In genomic region chr5:153965102-153965645, GRCh38 we compare ENCODE assay signal across 8 cellular contexts.
DNase-seq lines count a peak whose midpoint lies in the region; ATAC-seq, FAIRE-seq and TF ChIP-seq lines count a peak whose summit lies in the region.

No MANE protein-coding gene starts in this region.

- ATAC-seq in GM21737 (IDR thresholded peaks at IDR 0.05; ENCODE audit: unreplicated experiment) = peak; percentile 51

- H3K27ac ChIP-seq in SK-N-MC (no peak overlapping the region), kidney (ENCODE audit: low read depth in 2 of 2, low read length in 2 of 2) (no peak overlapping the region)

- H3K4me1 ChIP-seq in kidney (ENCODE audit: control insufficient read depth in 1 of 2, insufficient read depth in 1 of 2, low read depth in 1 of 2, low read length in 2 of 2) = no peaks in the 10 kb centered on the region

- intact Hi-C loops in kidney (cut with DNase I) = no loop called here

- H3K9me3 ChIP-seq in MG63 (no peaks in the 10 kb centered on the region), SK-N-MC (ENCODE audit: low read depth, low read length) (no peaks in the 10 kb centered on the region), kidney (ENCODE audit: control insufficient read depth in 1 of 2, low read length in 2 of 2) (no peaks in the 10 kb centered on the region)

- peak; percentile 25 for FAIRE-seq in kidney (lab: Jason Lieb, UNC)

- H3K36me3 ChIP-seq in MG63 (no peaks in the 10 kb centered on the region), SK-N-MC (ENCODE audit: insufficient read depth, low read length) (no peaks in the 10 kb centered on the region), kidney (ENCODE audit: control insufficient read depth in 1 of 2, insufficient read depth in 2 of 2, low read length in 2 of 2) (no peaks in the 10 kb centered on the region)

- H3K9ac ChIP-seq in SK-N-MC (ENCODE audit: insufficient read length) = no peak overlapping the region
- H3K9ac ChIP-seq in kidney (ENCODE audit: low read length in 2 of 2) = no peak overlapping the region

- H3K4me3 ChIP-seq in MG63 = no peak overlapping the region
- H3K4me3 ChIP-seq in SK-N-MC = no peak overlapping the region
- no peak overlapping the region for H3K4me3 ChIP-seq in cardiac fibroblast (replicated peaks in 1 of 2; ENCODE audit: low read depth in 2 of 2, low read length in 2 of 2)
- H3K4me3 ChIP-seq in kidney (ENCODE audit: low read length in 2 of 2) = peak overlapping the region in 1 of 2 donors; percentile 21

- peak; percentile 83 for TF ChIP-seq CTCF in cardiac fibroblast (IDR thresholded peaks at IDR 0.05; ENCODE audit: low read depth, low read length)
- peak; percentile 93 for TF ChIP-seq CTCF in kidney (IDR thresholded peaks at IDR 0.05; ENCODE audit: borderline replicate concordance, extremely low read depth, insufficient read depth)

- DNase-seq in NCI-H1105 treated with DMSO at 0.1 percent for 48 hours (lab: John Stamatoyannopoulos, UW) (peak; percentile 42), NCI-H1105 (lab: John Stamatoyannopoulos, UW) (no peak), MG63 (peak; percentile 43), SK-N-MC (ENCODE audit: low read depth, low spot score) (peak; percentile 20), cardiac fibroblast (ENCODE audit: low read depth in 2 of 2) (peak; percentile 65 to 68), kidney (no peak)
- peak; percentile 12 to 23 for DNase-seq in stimulated activated CD4-positive, alpha-beta T cell treated with anti-CD3 and anti-CD28 coated beads, Interleukin-4, amount 100 ng/mL, for 48 hours (ENCODE audit: low read depth in 2 of 2)

- no peaks in the 10 kb centered on the region for H3K27me3 ChIP-seq in MG63

Comparison
In these comparisons a context has a peak if more than half of its experiments do, and no peak if none do; other contexts are left out.
1. DNase-seq: peak in NCI-H1105 treated with DMSO at 0.1 percent for 48 hours (single experiment), MG63 (single experiment), SK-N-MC (single experiment), cardiac fibroblast (2 of 2) and stimulated activated CD4-positive, alpha-beta T cell treated with anti-CD3 and anti-CD28 coated beads, Interleukin-4, amount 100 ng/mL, for 48 hours (2 of 2); none in NCI-H1105 (single experiment) and kidney (single experiment).